Comparison of ENCODE assay signal across 8 cellular contexts in the genomic region with DNA sequence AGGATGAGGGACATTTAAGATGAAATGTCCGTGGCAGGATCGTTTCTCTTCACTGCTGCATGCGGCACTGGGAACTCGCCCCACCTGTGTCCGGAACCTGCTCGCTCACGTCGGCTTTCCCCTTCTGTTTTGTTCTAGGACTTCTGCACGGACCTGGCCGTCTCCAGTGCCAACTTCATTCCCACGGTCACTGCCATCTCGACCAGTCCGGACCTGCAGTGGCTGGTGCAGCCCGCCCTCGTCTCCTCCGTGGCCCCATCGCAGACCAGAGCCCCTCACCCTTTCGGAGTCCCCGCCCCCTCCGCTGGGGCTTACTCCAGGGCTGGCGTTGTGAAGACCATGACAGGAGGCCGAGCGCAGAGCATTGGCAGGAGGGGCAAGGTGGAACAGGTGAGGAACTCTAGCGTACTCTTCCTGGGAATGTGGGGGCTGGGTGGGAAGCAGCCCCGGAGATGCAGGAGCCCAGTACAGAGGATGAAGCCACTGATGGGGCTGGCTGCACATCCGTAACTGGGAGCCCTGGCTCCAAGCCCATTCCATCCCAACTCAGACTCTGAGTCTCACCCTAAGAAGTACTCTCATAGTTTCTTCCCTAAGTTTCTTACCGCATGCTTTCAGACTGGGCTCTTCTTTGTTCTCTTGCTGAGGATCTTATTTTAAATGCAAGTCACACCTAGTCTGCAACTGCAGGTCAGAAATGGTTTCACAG. TPM values are rescaled to one million over a fixed set of nuclear protein-coding genes. Genes with fewer than 3 reads are reported as not detected.
DNase-seq lines count a peak whose midpoint lies in the region; ATAC-seq and TF ChIP-seq lines count a peak whose summit lies in the region.

No MANE protein-coding gene starts in this region.

- H3K27ac ChIP-seq in liver (ENCODE audit: low read depth in 1 of 2, low read length in 2 of 2) (peak overlapping the region; percentile 93 to 96), tibial artery (peak overlapping the region; percentile 97 to 100)

- H3K4me1 ChIP-seq in liver (ENCODE audit: control insufficient read depth in 4 of 4, insufficient read depth in 4 of 4, low read length in 3 of 4) (peaks cover 3 to 27% (median 14%) of the 10 kb centered on the region in 4 donors), tibial artery (peaks cover 0 to 38% (median 29%) of the 10 kb centered on the region in 4 donors)

- H3K36me3 ChIP-seq in liver (ENCODE audit: control insufficient read depth in 4 of 4, insufficient read depth in 3 of 4, low read depth in 1 of 4, low read length in 3 of 4) (peaks cover 2 to 15% (median 12%) of the 10 kb centered on the region in 4 donors), tibial artery (peaks cover 15 to 32% (median 21%) of the 10 kb centered on the region in 3 donors)

- DNase-seq in Right ventricle myocardium inferior (ENCODE audit: missing footprints) (peak; percentile 78), cardiac septum (ENCODE audit: low spot score) (no peak), cardiac fibroblast (ENCODE audit: low read depth in 2 of 2) (peak in 1 of 2 donors; percentile 75), tibial artery (peak in 1 of 2 donors; percentile 75), superior temporal gyrus (ENCODE audit: extremely low spot score) (no peak)
- no peak for DNase-seq in activated CD4-positive, alpha-beta T cell treated with anti-CD3 and anti-CD28 coated beads, Interleukin-2, amount 50 U/mL, for 48 hours

- no peak for ATAC-seq in Right ventricle myocardium inferior
- ATAC-seq in GM21723 (IDR thresholded peaks at IDR 0.05; ENCODE audit: unreplicated experiment), result no peak

- peak overlapping the region; percentile 76 to 81 for H3K9ac ChIP-seq in liver (ENCODE audit: low read depth in 1 of 2, low read length in 2 of 2)

- intact Hi-C loops in Right ventricle myocardium inferior (cut with DNase I), result loop anchor here (5.0 kb wide), 2 partner anchors 43 to 103 kb away; a partner anchor contains a TSS
- intact Hi-C loops in cardiac septum (cut with DNase I), result loop anchor here (5.0 kb wide), 1 partner anchor 133 kb away; no protein-coding TSS in a partner anchor
- intact Hi-C loops in tibial artery (cut with DNase I; ENCODE audit: low total_unique reads), result loop anchor here (5.0 kb wide), 1 partner anchor 298 kb away; no protein-coding TSS in a partner anchor

- WGBS in liver, result 43% methylated on average over 27 of the region's 27 CpGs

- H3K27me3 ChIP-seq in liver (ENCODE audit: control insufficient read depth in 4 of 4, insufficient read depth in 4 of 4, low read length in 3 of 4) (no peaks in the 10 kb centered on the region), tibial artery (no peaks in the 10 kb centered on the region)

- TF ChIP-seq CTCF in cardiac fibroblast (IDR thresholded peaks at IDR 0.05; ENCODE audit: low read depth, low read length) (no peak), liver (IDR thresholded peaks at IDR 0.05; ENCODE audit: low read depth, low read length, missing input control) (no peak), tibial artery (IDR thresholded peaks at IDR 0.05) (no peak)

- H3K9me3 ChIP-seq in liver (ENCODE audit: control insufficient read depth in 4 of 4, low read length in 3 of 4) (no peaks in the 10 kb centered on the region), tibial artery (no peaks in the 10 kb centered on the region)

- H3K4me3 ChIP-seq in cardiac fibroblast (replicated peaks in 1 of 2; ENCODE audit: low read depth in 2 of 2, low read length in 2 of 2), result peak overlapping the region; percentile 95 to 99
- H3K4me3 ChIP-seq in liver (ENCODE audit: low read depth in 1 of 3, low read length in 3 of 3), result peak overlapping the region; percentile 71 to 92 (median 74)
- peak overlapping the region; percentile 71 to 79 for H3K4me3 ChIP-seq in tibial artery

- no peak for TF ChIP-seq RAD21 in liver (IDR thresholded peaks at IDR 0.05)

TF ChIP-seq in liver, 16 proteins besides CTCF, POLR2A, EP300 and RAD21:
- peak in 1 of 2 donors; percentile 25 for TF ChIP-seq JUND (IDR thresholded peaks at IDR 0.05)
- TF ChIP-seq FOXA2 (IDR thresholded peaks at IDR 0.05), result no peak

RNA-seq across cellular contexts. Expression of a gene that starts 1.3 kb away (rescaled TPM):
- 9.5 TPM for total RNA-seq in Right ventricle myocardium inferior
- total RNA-seq in cardiac septum, result 25.8 TPM
- total RNA-seq in liver, result 10 to 100 TPM; 18.9 to 21.2 TPM
- polyA plus RNA-seq in liver, result 10 to 100 TPM; 13.2 to 82.7 TPM
